Comparison of ENCODE assay signal across 24 cellular contexts in the genomic region with DNA sequence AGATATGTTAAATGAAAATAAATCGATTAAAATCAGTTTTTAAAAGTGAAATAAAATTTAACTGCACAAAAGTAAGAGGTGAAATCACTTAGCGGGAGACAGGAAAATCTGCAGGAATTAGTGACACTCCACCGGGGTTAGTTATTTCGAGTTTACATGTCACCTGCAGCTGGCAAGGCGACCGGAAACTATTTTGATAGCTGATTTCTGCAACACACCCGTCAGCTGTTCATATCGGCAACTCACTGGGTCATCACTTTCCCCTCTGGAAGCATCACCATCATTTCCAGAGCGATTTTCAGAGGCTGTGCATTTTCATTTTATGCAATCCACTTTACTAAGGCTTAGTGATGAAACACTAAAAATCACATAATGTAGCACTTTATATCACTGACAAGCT. TPM values are rescaled to one million over a fixed set of nuclear protein-coding genes. Genes with fewer than 3 reads are reported as not detected.
"Had no signal": no experiment of that assay in that cellular context is flagged by ENCODE, and none has a peak within 500 bp of the region (broad histone marks: within the 10 kb centered on the region; RNA-seq: fewer than 3 reads in every experiment).

No MANE protein-coding gene starts in this region.

- H3K9ac ChIP-seq: KMS-11 had no signal

- H3K27ac Mint-ChIP-seq: IgD-negative memory B cell had no signal

- H2AFZ ChIP-seq: PC-9 had no signal

- H3K4me2 ChIP-seq: KMS-11, PC-9 had no signal

- H3K9me3 ChIP-seq: SJSA1 had no signal

- DNase-seq: Kasumi-1; NCI-H1092; NCI-H1105 treated with DMSO at 0.1 percent for 48 hours; NCI-H1417 treated with DMSO at 0.1 percent for 48 hours; NCI-H146; NCI-H1694 treated with DMSO at 0.1 percent for 48 hours; NCI-H1930; NCI-H2081; NCI-H2107; NCI-H2227 treated with DMSO at 0.1 percent for 48 hours; NCI-H524; NCI-H526 treated with DMSO at 0.1 percent for 48 hours; NCI-H748 treated with DMSO at 0.1 percent for 48 hours; NK-92 treated with Interleukin-12 subunit alpha and Interleukin-12 subunit beta, amount 100 ng/mL, for 24 hours; PC-9; Right ventricle myocardium superior; RPMI8226; SIG-M5 had no signal

- ATAC-seq: K562 had no signal

- H3K36me3 Mint-ChIP-seq: IgD-negative memory B cell had no signal

- H3K27me3 ChIP-seq: SJSA1 had no signal

- H3K4me3 Mint-ChIP-seq: IgD-negative memory B cell had no signal

- H3K4me1 Mint-ChIP-seq: IgD-negative memory B cell had no signal

- H3K27ac ChIP-seq: KMS-11, PC-9, SJSA1, SK-N-MC had no signal

- H3K4me3 ChIP-seq: K562, PC-9, SJSA1, SK-N-MC had no signal

RNA-seq across cellular contexts. Expression of a gene that starts 52.9 kb away (rescaled TPM):
- total RNA-seq: OCI-LY7 had no signal
- polyA plus RNA-seq: K562 had no signal
